In genomic region chr18:79393626-79394401, GRCh38 we compare ENCODE assay signal across 8 cellular contexts. TPM values are rescaled to one million over a fixed set of nuclear protein-coding genes. Genes with fewer than 3 reads are reported as not detected.
A peak's percentile ranks its signal among the peaks of the same experiment; 100 is the strongest.
DNase-seq lines count a peak whose midpoint lies in the region; ATAC-seq and TF ChIP-seq lines count a peak whose summit lies in the region.

No MANE protein-coding gene starts in this region.

- H3K4me1 Mint-ChIP-seq in central memory CD8-positive, alpha-beta T cell = peaks cover 30% of the 10 kb centered on the region
- peaks cover 20 to 26% of the 10 kb centered on the region in 2 donors for H3K4me1 Mint-ChIP-seq in immature natural killer cell

- no peaks in the 10 kb centered on the region for H3K9me3 ChIP-seq in skeletal muscle satellite cell (replicated peaks; ENCODE audit: low read length)

- H3K9ac ChIP-seq in KMS-11 (peak overlapping the region; percentile 74), skeletal muscle satellite cell (ENCODE audit: low read depth, low read length) (peak overlapping the region; percentile 88)

- peak overlapping the region; percentile 85 for H3K4me3 Mint-ChIP-seq in central memory CD8-positive, alpha-beta T cell
- H3K4me3 Mint-ChIP-seq in immature natural killer cell = peak overlapping the region; percentile 85 to 95 (median 89)

- H3K36me3 Mint-ChIP-seq in central memory CD8-positive, alpha-beta T cell (ENCODE audit: insufficient read depth) = peaks cover 10% of the 10 kb centered on the region
- peaks cover 0 to 4% (median 0%) of the 10 kb centered on the region in 3 donors for H3K36me3 Mint-ChIP-seq in immature natural killer cell

- TF ChIP-seq CTCF in GM06990 (IDR thresholded peaks at IDR 0.05; ENCODE audit: insufficient read depth, low read length, poor library complexity, severe bottlenecking) (no peak), KMS-11 (conservative IDR thresholded peaks at IDR 0.05; ENCODE audit: low read depth, low read length) (no peak)

- peak overlapping the region; percentile 48 for H3K4me3 ChIP-seq in GM06990 (replicated peaks; ENCODE audit: low read depth, low read length)
- H3K4me3 ChIP-seq in KMS-11 (IDR thresholded peaks at IDR 0.05; ENCODE audit: insufficient read depth, low read depth, low read length) = no peak overlapping the region
- peak overlapping the region; percentile 70 for H3K4me3 ChIP-seq in skeletal muscle satellite cell (ENCODE audit: low read length)

- H3K36me3 ChIP-seq in GM06990 (ENCODE audit: control insufficient read depth, insufficient read depth, low read length) (no peaks in the 10 kb centered on the region), KMS-11 (ENCODE audit: insufficient read depth) (no peaks in the 10 kb centered on the region), skeletal muscle satellite cell (ENCODE audit: insufficient read depth, low read length) (no peaks in the 10 kb centered on the region)

- H3K4me2 ChIP-seq in KMS-11 (peak overlapping the region; percentile 77), skeletal muscle satellite cell (ENCODE audit: low read length) (peak overlapping the region; percentile 89)

- H3K4me1 ChIP-seq in KMS-11 (ENCODE audit: low read depth, poor library complexity, severe bottlenecking) (peaks cover 19% of the 10 kb centered on the region), skeletal muscle satellite cell (ENCODE audit: control insufficient read depth, insufficient read depth, low read length) (peaks cover 20% of the 10 kb centered on the region)

- peak overlapping the region; percentile 93 for H3K27ac Mint-ChIP-seq in central memory CD8-positive, alpha-beta T cell (ENCODE audit: low read depth)
- peak overlapping the region in 4 of 6 donors; percentile 56 to 77 (median 74) for H3K27ac Mint-ChIP-seq in immature natural killer cell

- no peaks in the 10 kb centered on the region for H3K79me2 ChIP-seq in KMS-11 (ENCODE audit: insufficient read depth, low read depth)

- H3K9me3 Mint-ChIP-seq in central memory CD8-positive, alpha-beta T cell = no peaks in the 10 kb centered on the region
- H3K9me3 Mint-ChIP-seq in immature natural killer cell = peaks cover 0 to 2% (median 0%) of the 10 kb centered on the region in 6 donors

- H3K27me3 ChIP-seq in GM06990 (replicated peaks; ENCODE audit: control insufficient read depth, insufficient read depth, low read length) (no peaks in the 10 kb centered on the region; the same call in 1 of the 2 replicates), KMS-11 (ENCODE audit: insufficient read depth, low read depth) (peaks cover 21% of the 10 kb centered on the region; the same call in 1 of the 2 replicates), skeletal muscle satellite cell (ENCODE audit: control insufficient read depth, insufficient read depth, low read length) (peaks cover 50% of the 10 kb centered on the region)

- DNase-seq in GM06990 (ENCODE audit: extremely low read depth, insufficient read length) (no peak), SW480 (ENCODE audit: low spot score) (peak; percentile 45), immature natural killer cell (peak in 2 of 3 donors; percentile 39 to 44), occipital lobe (lab: John Stamatoyannopoulos, UW) (no peak)
- no peak for DNase-seq in central memory CD8-positive, alpha-beta T cell (ENCODE audit: low spot score in 2 of 2)

- no peaks in the 10 kb centered on the region for H4K20me1 ChIP-seq in KMS-11 (ENCODE audit: insufficient read depth)

- ATAC-seq in central memory CD8-positive, alpha-beta T cell (replicated peaks; ENCODE audit: extremely low read depth, poor library complexity, severe bottlenecking) = peak; percentile 18
- no peak for ATAC-seq in GM21360 (IDR thresholded peaks at IDR 0.05; ENCODE audit: unreplicated experiment)

- H2AFZ ChIP-seq in KMS-11 (ENCODE audit: low read depth) = peak overlapping the region; percentile 88

- H3K27me3 Mint-ChIP-seq in central memory CD8-positive, alpha-beta T cell = peaks cover 50% of the 10 kb centered on the region
- H3K27me3 Mint-ChIP-seq in immature natural killer cell (ENCODE audit: low read depth in 3 of 3) = peaks cover 7 to 39% (median 34%) of the 10 kb centered on the region in 3 donors

- H3K27ac ChIP-seq in KMS-11 = peak overlapping the region; percentile 34; the same call in 1 of the 2 replicates

RNA-seq across cellular contexts. Expression of gene NFATC1, which starts 1.9 kb away (rescaled TPM):
- 10 to 100 TPM in 1 of 3 donors, 1 to 10 TPM in 2; 3.1 to 17.6 (median 8.9) TPM for polyA plus RNA-seq in immature natural killer cell
- total RNA-seq in skeletal muscle satellite cell (2012; rRNA removed) = 2.5 and 3.5 TPM in 2 replicates
- total RNA-seq in occipital lobe = 0.16 TPM

Comparison
In these comparisons a context has a peak if more than half of its experiments do, and no peak if none do; other contexts are left out.
1. DNase-seq: peak in SW480 (single experiment) and immature natural killer cell (2 of 3); none in GM06990 (single experiment), central memory CD8-positive, alpha-beta T cell (0 of 2) and occipital lobe (single experiment).